Comparison of ENCODE assay signal across 10 cellular contexts in the genomic region with DNA sequence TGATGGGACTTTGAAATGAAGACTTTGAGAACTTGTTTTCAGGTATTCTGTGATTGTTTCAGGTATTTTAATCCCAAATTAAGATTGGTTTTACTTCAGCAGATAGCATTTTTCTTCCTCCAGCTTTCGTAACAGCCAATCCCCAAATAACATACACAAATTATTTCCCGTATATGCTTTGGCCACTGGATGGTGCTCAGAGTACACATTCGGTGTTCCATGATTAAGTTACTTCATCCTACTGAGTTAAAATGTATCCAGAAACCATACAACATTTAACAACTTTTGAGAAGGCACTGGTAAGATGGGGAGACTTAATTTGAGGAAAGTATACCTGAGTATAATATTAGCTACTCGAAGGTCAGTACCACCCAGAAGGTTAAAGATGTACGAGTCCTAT.
DNase-seq lines count a peak whose midpoint lies in the region; ATAC-seq and TF ChIP-seq lines count a peak whose summit lies in the region.
"Had no signal": no experiment of that assay in that cellular context is flagged by ENCODE, and none has a peak within 500 bp of the region (broad histone marks: within the 10 kb centered on the region; RNA-seq: fewer than 3 reads in every experiment).

No MANE protein-coding gene starts in this region.

- no peaks in the 10 kb centered on the region for H3K9me3 ChIP-seq in right lobe of liver
- no peaks in the 10 kb centered on the region for H3K9me3 ChIP-seq in MG63
- H3K9me3 ChIP-seq: esophagus squamous epithelium, tibial nerve had no signal

- H3K27me3 Mint-ChIP-seq in brain = peaks cover 7% of the 10 kb centered on the region

- no peaks in the 10 kb centered on the region for H3K4me1 ChIP-seq in right lobe of liver
- H3K4me1 ChIP-seq: esophagus squamous epithelium, tibial nerve had no signal

- 37% methylated on average over 5 of the region's 5 CpGs for WGBS in right lobe of liver (ENCODE audit: insufficient coverage, low coverage, low lambda C conversion rate, missing lambda C conversion rate)

- intact Hi-C loops in right lobe of liver (cut with DNase I) = no loop called here

- H3K9me3 Mint-ChIP-seq in brain = no peaks in the 10 kb centered on the region

- H3K27me3 ChIP-seq in right lobe of liver (no peaks in the 10 kb centered on the region), MG63 (no peaks in the 10 kb centered on the region)
- H3K27me3 ChIP-seq: esophagus squamous epithelium, tibial nerve had no signal

- DNase-seq in Ammon's horn (ENCODE audit: low spot score) = peak; percentile 4
- peak in 1 of 3 donors; percentile 29 for DNase-seq in right lobe of liver
- DNase-seq in MG63 = no peak
- DNase-seq in NCI-H226 = no peak
- DNase-seq: esophagus squamous epithelium had no signal

- ATAC-seq in right lobe of liver (peak; percentile 71 to 84 (median 78)), HG03159 (IDR thresholded peaks at IDR 0.05; ENCODE audit: unreplicated experiment) (no peak), GM21367 (IDR thresholded peaks at IDR 0.05; ENCODE audit: unreplicated experiment) (no peak)

- H3K4me1 Mint-ChIP-seq in brain = no peaks in the 10 kb centered on the region

- peak; percentile 69 to 79 for TF ChIP-seq CTCF in brain (conservative IDR thresholded peaks at IDR 0.05)
- peak; percentile 37 to 63 (median 55) for TF ChIP-seq CTCF in right lobe of liver (IDR thresholded peaks at IDR 0.05)

- peak; percentile 50 for TF ChIP-seq RAD21 in Ishikawa (IDR thresholded peaks at IDR 0.05; ENCODE audit: low read depth)

- no peak for TF ChIP-seq POLR2A in right lobe of liver (IDR thresholded peaks at IDR 0.05)

- H3K27ac Mint-ChIP-seq in brain = no peak overlapping the region

- TF ChIP-seq EP300 in Ishikawa (IDR thresholded peaks at IDR 0.05; ENCODE audit: borderline replicate concordance) = no peak

- no peak overlapping the region for H3K4me3 Mint-ChIP-seq in brain

- H3K4me3 ChIP-seq in right lobe of liver (no peak overlapping the region), MG63 (no peak overlapping the region)
- H3K4me3 ChIP-seq: esophagus squamous epithelium, tibial nerve had no signal

- H3K27ac ChIP-seq in right lobe of liver = no peak overlapping the region
- H3K27ac ChIP-seq: esophagus squamous epithelium, tibial nerve had no signal

- H3K36me3 ChIP-seq in right lobe of liver (no peaks in the 10 kb centered on the region), MG63 (no peaks in the 10 kb centered on the region)
- H3K36me3 ChIP-seq: esophagus squamous epithelium, tibial nerve had no signal

- no peaks in the 10 kb centered on the region for H3K36me3 Mint-ChIP-seq in brain

TF ChIP-seq in Ishikawa, 13 proteins besides CTCF, POLR2A, EP300 and RAD21:
- TF ChIP-seq CREB1 (IDR thresholded peaks at IDR 0.05; ENCODE audit: low read depth) (no peak), EGR1 (IDR thresholded peaks at IDR 0.05) (no peak), NFIC (IDR thresholded peaks at IDR 0.05) (no peak), MAX (IDR thresholded peaks at IDR 0.05) (no peak), ZBTB7A (IDR thresholded peaks at IDR 0.05; ENCODE audit: low read depth) (no peak), REST (IDR thresholded peaks at IDR 0.05; ENCODE audit: low read depth) (no peak), TAF1 (IDR thresholded peaks at IDR 0.05; ENCODE audit: low read depth) (no peak), TEAD4 (IDR thresholded peaks at IDR 0.05) (no peak), FOXM1 (IDR thresholded peaks at IDR 0.05; ENCODE audit: borderline replicate concordance, low read depth) (no peak), TCF12 (IDR thresholded peaks at IDR 0.05; ENCODE audit: low read depth) (no peak), YY1 (IDR thresholded peaks at IDR 0.05; ENCODE audit: low read depth) (no peak), CEBPB (IDR thresholded peaks at IDR 0.05) (no peak)
- TF ChIP-seq, protein P1, sequence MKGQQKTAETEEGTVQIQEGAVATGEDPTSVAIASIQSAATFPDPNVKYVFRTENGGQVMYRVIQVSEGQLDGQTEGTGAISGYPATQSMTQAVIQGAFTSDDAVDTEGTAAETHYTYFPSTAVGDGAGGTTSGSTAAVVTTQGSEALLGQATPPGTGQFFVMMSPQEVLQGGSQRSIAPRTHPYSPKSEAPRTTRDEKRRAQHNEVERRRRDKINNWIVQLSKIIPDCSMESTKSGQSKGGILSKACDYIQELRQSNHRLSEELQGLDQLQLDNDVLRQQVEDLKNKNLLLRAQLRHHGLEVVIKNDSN (IDR thresholded peaks at IDR 0.05) = no peak

Comparison
In these comparisons a context has a peak if more than half of its experiments do, and no peak if none do; other contexts are left out.
1. ATAC-seq: peak in right lobe of liver (4 of 4); none in HG03159 (single experiment) and GM21367 (single experiment).